Comparison of ENCODE assay signal across 8 cellular contexts in the genomic region with DNA sequence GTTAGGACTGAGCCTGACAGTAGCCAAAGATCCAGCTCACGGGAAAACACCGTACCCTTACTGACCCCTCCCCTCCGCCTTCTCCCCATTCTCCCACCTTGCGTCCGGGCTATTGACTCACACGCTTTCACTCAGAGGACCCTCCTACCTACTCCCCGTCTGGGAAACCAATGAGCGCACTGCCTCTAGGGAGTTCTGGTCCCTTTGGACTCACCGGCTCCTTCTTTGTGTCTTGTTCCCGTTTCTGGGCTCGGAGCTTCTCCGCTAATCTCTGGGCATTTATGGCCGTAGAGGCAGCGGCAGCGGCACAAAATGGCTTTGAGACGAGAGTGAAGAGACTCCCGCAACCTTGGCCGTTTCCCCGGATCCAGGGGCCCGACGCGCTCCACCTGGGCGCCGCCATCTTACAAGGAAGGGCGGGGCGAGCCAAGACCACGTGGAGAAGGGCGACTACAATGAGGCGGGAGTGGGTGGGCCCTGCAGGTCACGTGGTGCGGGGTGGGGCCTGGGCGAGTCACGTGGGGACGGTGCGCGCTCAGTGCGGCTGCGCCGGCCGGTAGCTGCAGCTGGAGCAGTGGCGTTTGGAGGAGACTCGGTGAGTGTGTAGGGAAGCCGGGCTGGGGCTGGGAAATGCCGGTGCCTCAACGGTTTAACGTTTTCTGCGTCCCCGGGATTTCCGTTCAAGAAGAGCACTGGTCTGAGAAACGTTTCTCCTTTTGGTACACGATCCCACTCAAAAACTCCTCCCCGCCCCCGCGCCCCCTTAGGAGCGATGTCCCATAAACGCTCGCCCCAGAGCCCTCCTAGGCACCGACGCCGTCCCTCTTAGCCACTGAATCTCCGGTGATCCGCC. TPM values are rescaled to one million over a fixed set of nuclear protein-coding genes. Genes with fewer than 3 reads are reported as not detected.
DNase-seq lines count a peak whose midpoint lies in the region; ATAC-seq lines count a peak whose summit lies in the region.

Gene FAM118B (plus strand): TSS at position 547 of the 853 bp plus-strand sequence. CDS start 23,220 bp downstream, outside the sequence.
Gene RPUSD4 (minus strand): TSS at position 415 of the 853 bp plus-strand sequence. CDS start 12 bp downstream, at position 403.

- ATAC-seq in GM21360 (IDR thresholded peaks at IDR 0.05; ENCODE audit: unreplicated experiment), result peak; percentile 96

- DNase-seq in COLO829 (ENCODE audit: low spot score) (peak; percentile 99), HT-29 (ENCODE audit: low spot score) (peak; percentile 99), medulla oblongata (ENCODE audit: extremely low spot score) (peak; percentile 98)
- peak; percentile 95 for DNase-seq in NK-92 treated with Interleukin-12 subunit alpha and Interleukin-12 subunit beta, amount 100 ng/mL, for 24 hours (lab: John Stamatoyannopoulos, UW)
- DNase-seq in activated CD8-positive, alpha-beta memory T cell treated with anti-CD3 and anti-CD28 coated beads for 24 hours, result peak; percentile 100
- peak; percentile 97 for DNase-seq in effector CD8-positive, alpha-beta T cell (lab: John Stamatoyannopoulos, UW)
- DNase-seq in stimulated activated CD4-positive, alpha-beta T cell treated with anti-CD3 and anti-CD28 coated beads, TNF-alpha, amount 100 ng/mL, for 48 hours (ENCODE audit: low read depth in 3 of 3), result peak; percentile 97 to 99 (median 98)

RNA-seq across cellular contexts. Expression of gene FAM118B, which starts in this region (rescaled TPM):
- 16.3 and 20.8 TPM in 2 replicates for total RNA-seq in HT-29 (2014; rRNA removed; shearing (Covaris generic))

RNA-seq across cellular contexts. Expression of gene RPUSD4, which starts in this region (rescaled TPM):
- total RNA-seq in HT-29 (2014; rRNA removed; shearing (Covaris generic)), result 47.6 and 52.7 TPM in 2 replicates

Comparison
In these comparisons a context has a peak if more than half of its experiments do, and no peak if none do; other contexts are left out.
1. Peak in every context shown above with its lines: DNase-seq and ATAC-seq.